In genomic region chr9:136886610-136887597, GRCh38 we compare ENCODE assay signal across 8 cellular contexts. TPM values are rescaled to one million over a fixed set of nuclear protein-coding genes. Genes with fewer than 3 reads are reported as not detected.
A peak's percentile ranks its signal among the peaks of the same experiment; 100 is the strongest.
DNase-seq lines count a peak whose midpoint lies in the region; ATAC-seq and TF ChIP-seq lines count a peak whose summit lies in the region.

No MANE protein-coding gene starts in this region.

- peak overlapping the region; percentile 64 to 96 (median 87) for H3K4me3 ChIP-seq in dorsolateral prefrontal cortex

- H3K27me3 ChIP-seq in dorsolateral prefrontal cortex: no peaks in the 10 kb centered on the region

- peaks cover 30% of the 10 kb centered on the region for H3K4me1 Mint-ChIP-seq in T-helper 2 cell treated with Interferon-gamma antibody and Interleukin-4, amounts not matched to agents 5 μg/mL and 100 μg/mL, for 36 hours (ENCODE audit: low read depth)

- H3K27me3 Mint-ChIP-seq in T-helper 2 cell treated with Interferon-gamma antibody and Interleukin-4, amounts not matched to agents 5 μg/mL and 100 μg/mL, for 36 hours (ENCODE audit: low read depth): no peaks in the 10 kb centered on the region

- H3K36me3 Mint-ChIP-seq in T-helper 2 cell treated with Interferon-gamma antibody and Interleukin-4, amounts not matched to agents 5 μg/mL and 100 μg/mL, for 36 hours (ENCODE audit: low read depth): peaks cover 16% of the 10 kb centered on the region

- intact Hi-C loops in dorsolateral prefrontal cortex (cut with DNase I): loop anchor here (2.0 to 5.0 kb wide), 3 partner anchors 20 to 55 kb away; partner anchors contain the start of genes FBXW5 (in 2 of the 2), EDF1 (in 1 of the 2) and MAMDC4 (in 1 of the 2)

- H3K27ac ChIP-seq in dorsolateral prefrontal cortex: peak overlapping the region in 51 of 59 donors; percentile 1 to 91 (median 68)
- peak overlapping the region; percentile 45 for H3K27ac ChIP-seq in temporal lobe (ENCODE audit: low read depth, low read length)

- ATAC-seq in GM19023 (IDR thresholded peaks at IDR 0.05; ENCODE audit: unreplicated experiment) (peak; percentile 15), HG03139 (IDR thresholded peaks at IDR 0.05; ENCODE audit: unreplicated experiment) (peak; percentile 16)

- DNase-seq in CMK (ENCODE audit: low read depth) (peak; percentile 30), dorsolateral prefrontal cortex (no peak), medulla oblongata (ENCODE audit: extremely low spot score) (peak; percentile 57), NCI-H2171 treated with DMSO at 0.1 percent for 48 hours (lab: John Stamatoyannopoulos, UW) (no peak)
- peak; percentile 41 for DNase-seq in T-helper 2 cell treated with Interferon-gamma antibody and Interleukin-4, amounts not matched to agents 5 μg/mL and 100 μg/mL, for 36 hours (ENCODE audit: low spot score)

- H3K4me3 Mint-ChIP-seq in T-helper 2 cell treated with Interferon-gamma antibody and Interleukin-4, amounts not matched to agents 5 μg/mL and 100 μg/mL, for 36 hours: peak overlapping the region; percentile 98

- peak overlapping the region; percentile 90 for H3K27ac Mint-ChIP-seq in T-helper 2 cell treated with Interferon-gamma antibody and Interleukin-4, amounts not matched to agents 5 μg/mL and 100 μg/mL, for 36 hours

- no peaks in the 10 kb centered on the region for H3K9me3 Mint-ChIP-seq in T-helper 2 cell treated with Interferon-gamma antibody and Interleukin-4, amounts not matched to agents 5 μg/mL and 100 μg/mL, for 36 hours

- TF ChIP-seq CTCF in dorsolateral prefrontal cortex (IDR thresholded peaks at IDR 0.05 in 54 of 56, conservative IDR thresholded peaks at IDR 0.05 in 2 of 56; ENCODE audit: low read depth in 1 of 56, partially characterized antibody in 56 of 56): no peak

RNA-seq across cellular contexts. Expression of gene TRAF2, which starts 0.6 kb away (rescaled TPM):
- total RNA-seq in dorsolateral prefrontal cortex: 10 to 100 TPM; 11.1 to 47.8 (median 17.7) TPM
- total RNA-seq in temporal lobe: 7.1 TPM

RNA-seq across cellular contexts. Expression of gene EDF1, which starts 20.8 kb away (rescaled TPM):
- total RNA-seq in dorsolateral prefrontal cortex (100 to 1,000 TPM; 145 to 331 (median 249) TPM), temporal lobe (116 TPM)

RNA-seq across cellular contexts. Expression of gene MAMDC4, which starts 34.8 kb away (rescaled TPM):
- total RNA-seq in dorsolateral prefrontal cortex (10 to 100 TPM in 28 of 120 experiments, 1 to 10 TPM in 92; 2.7 to 18.6 (median 7.0) TPM), temporal lobe (7.1 TPM)

RNA-seq across cellular contexts. Expression of gene PHPT1, which starts 37.7 kb away (rescaled TPM):
- total RNA-seq in dorsolateral prefrontal cortex (100 to 1,000 TPM in 65 of 120 experiments, 10 to 100 TPM in 55; 68.1 to 140 (median 101) TPM), temporal lobe (45.7 TPM)

RNA-seq across cellular contexts. Expression of gene AJM1, which starts 44.6 kb away (rescaled TPM):
- total RNA-seq in dorsolateral prefrontal cortex (10 to 100 TPM; 22.9 to 89.8 (median 47.9) TPM), temporal lobe (2.5 TPM)

Comparison
In these comparisons a context has a peak if more than half of its experiments do, and no peak if none do; other contexts are left out.
1. DNase-seq: peak in CMK (single experiment), T-helper 2 cell treated with Interferon-gamma antibody and Interleukin-4, amounts not matched to agents 5 μg/mL and 100 μg/mL, for 36 hours (single experiment) and medulla oblongata (single experiment); none in dorsolateral prefrontal cortex (0 of 10) and NCI-H2171 treated with DMSO at 0.1 percent for 48 hours (single experiment).